25 cellular contexts compared by ENCODE assay signal in genomic region chr12:109893250-109893995, GRCh38. TPM values are rescaled to one million over a fixed set of nuclear protein-coding genes. Genes with fewer than 3 reads are reported as not detected.
A peak's percentile ranks its signal among the peaks of the same experiment; 100 is the strongest.
DNase-seq lines count a peak whose midpoint lies in the region; ATAC-seq, FAIRE-seq and TF ChIP-seq lines count a peak whose summit lies in the region.
"Had no signal": no experiment of that assay in that cellular context is flagged by ENCODE, and none has a peak within 500 bp of the region (broad histone marks: within the 10 kb centered on the region; RNA-seq: fewer than 3 reads in every experiment).

No MANE protein-coding gene starts in this region.

- in situ Hi-C loops in K562 (cut with MboI) = no loop called here

- no peaks in the 10 kb centered on the region for H3K27me3 Mint-ChIP-seq in activated CD8-positive, alpha-beta memory T cell treated with anti-CD3 and anti-CD28 coated beads, Interleukin-2, amount 10 ng/mL, durations not matched to agents 7 days and 5 days
- no peaks in the 10 kb centered on the region for H3K27me3 Mint-ChIP-seq in stimulated activated naive B cell treated with anti-CD40 and anti-IgM and Interleukin-4, amounts not matched to agents 10 μg/mL and 1 μg/mL and 100 μg/mL, for 72 hours
- H3K27me3 Mint-ChIP-seq: T-helper 17 cell had no signal

- H3K27ac ChIP-seq in HL-60 (replicated peaks) (peak overlapping the region; percentile 21; the same call in 1 of the 2 replicates), K562 (ENCODE audit: extremely low read depth, low read depth, low read length) (no peak overlapping the region)
- H3K27ac ChIP-seq: A549, dorsolateral prefrontal cortex, foreskin keratinocyte, PC-9, right atrium auricular region, SJSA1 had no signal

- no peaks in the 10 kb centered on the region for H3K36me3 ChIP-seq in K562 (ENCODE audit: control insufficient read depth, insufficient read depth, low read length)
- H3K36me3 ChIP-seq: right atrium auricular region, SJSA1 had no signal

- H3K4me3 Mint-ChIP-seq in activated CD8-positive, alpha-beta memory T cell treated with anti-CD3 and anti-CD28 coated beads, Interleukin-2, amount 10 ng/mL, durations not matched to agents 7 days and 5 days = no peak overlapping the region
- peak overlapping the region in 1 of 2 donors; percentile 2 for H3K4me3 Mint-ChIP-seq in stimulated activated naive B cell treated with anti-CD40 and anti-IgM and Interleukin-4, amounts not matched to agents 10 μg/mL and 1 μg/mL and 100 μg/mL, for 72 hours
- H3K4me3 Mint-ChIP-seq: T-helper 17 cell had no signal

- TF ChIP-seq CTCF in HL-60 (IDR thresholded peaks at IDR 0.05; ENCODE audit: insufficient read depth, low read length) = no peak
- no peak for TF ChIP-seq CTCF in K562 (IDR thresholded peaks at IDR 0.05 in 2 of 3, conservative IDR thresholded peaks at IDR 0.05 in 1 of 3; ENCODE audit: insufficient read depth in 2 of 3, low read depth in 1 of 3, low read length in 3 of 3)

- no peak overlapping the region for H2AFZ ChIP-seq in K562 (ENCODE audit: low read depth, low read length)
- H2AFZ ChIP-seq: PC-9 had no signal

- no peaks in the 10 kb centered on the region for H3K79me2 ChIP-seq in K562 (ENCODE audit: control insufficient read depth, insufficient read depth, low read length)

- intact Hi-C loops in K562 (cut with micrococcal nuclease) = no loop called here

- BruUV-seq in K562 (replicated peaks; lab: Mats Ljungman, UMichigan) = no TSS peak

- no peaks in the 10 kb centered on the region for H3K36me3 Mint-ChIP-seq in activated CD8-positive, alpha-beta memory T cell treated with anti-CD3 and anti-CD28 coated beads, Interleukin-2, amount 10 ng/mL, durations not matched to agents 7 days and 5 days
- H3K36me3 Mint-ChIP-seq in stimulated activated naive B cell treated with anti-CD40 and anti-IgM and Interleukin-4, amounts not matched to agents 10 μg/mL and 1 μg/mL and 100 μg/mL, for 72 hours = no peaks in the 10 kb centered on the region

- H3K27me3 ChIP-seq in HL-60 (ENCODE audit: insufficient read depth, poor library complexity, severe bottlenecking) (no peaks in the 10 kb centered on the region), K562 (ENCODE audit: control insufficient read depth in 2 of 2, insufficient read depth in 2 of 2, low read length in 2 of 2) (peaks cover 4 to 20% of the 10 kb centered on the region in 2 experiments)
- H3K27me3 ChIP-seq: foreskin keratinocyte, right atrium auricular region, SJSA1 had no signal

- no peaks in the 10 kb centered on the region for H4K20me1 ChIP-seq in K562 (replicated peaks; ENCODE audit: control insufficient read depth, insufficient read depth, low read length)

- H3K9me3 ChIP-seq in K562 (replicated peaks; ENCODE audit: control insufficient read depth, insufficient read depth, low read depth, low read length) = no peaks in the 10 kb centered on the region
- H3K9me3 ChIP-seq: A549, right atrium auricular region, SJSA1 had no signal

- POLR2A ChIA-PET in K562 (lab: Yijun Ruan, JAX) = no interaction called here

- no peak overlapping the region for H3K4me2 ChIP-seq in K562 (ENCODE audit: insufficient read depth, low read length)
- H3K4me2 ChIP-seq: A549, PC-9 had no signal

- TF ChIP-seq POLR2A in K562 (conservative IDR thresholded peaks at IDR 0.05) = no peak

- peaks cover 34% of the 10 kb centered on the region for H3K4me1 Mint-ChIP-seq in activated CD8-positive, alpha-beta memory T cell treated with anti-CD3 and anti-CD28 coated beads, Interleukin-2, amount 10 ng/mL, durations not matched to agents 7 days and 5 days
- H3K4me1 Mint-ChIP-seq in stimulated activated naive B cell treated with anti-CD40 and anti-IgM and Interleukin-4, amounts not matched to agents 10 μg/mL and 1 μg/mL and 100 μg/mL, for 72 hours = peaks cover 27 to 36% of the 10 kb centered on the region in 2 donors

- no peak for DNase-seq in activated CD8-positive, alpha-beta memory T cell treated with anti-CD3 and anti-CD28 coated beads, Interleukin-2, amount 10 ng/mL, durations not matched to agents 7 days and 5 days
- DNase-seq in activated CD8-positive, alpha-beta memory T cell treated with anti-CD3 and anti-CD28 coated beads, Interleukin-2, amount 50 U/mL, for 48 hours = no peak
- DNase-seq in HL-60 (ENCODE audit: low read depth in 1 of 2, low spot score in 1 of 2) = peak in 1 of 2 experiments; percentile 39
- no peak for DNase-seq in K562 (ENCODE audit: extremely low read depth in 1 of 4, low spot score in 3 of 4)
- no peak for DNase-seq in stimulated activated naive B cell treated with anti-CD40 and anti-IgM and Interleukin-4, amounts not matched to agents 10 μg/mL and 1 μg/mL and 100 μg/mL, for 72 hours
- DNase-seq: activated T-cell treated with anti-CD3 and anti-CD28 coated beads for 4 hours; aorta; C1 segment of cervical spinal cord; central memory CD4-positive, alpha-beta T cell; DMS 273 treated with DMSO at 0.1 percent for 48 hours; dorsolateral prefrontal cortex; foreskin keratinocyte; PC-9; stimulated activated CD8-positive, alpha-beta memory T cell treated with anti-CD3 and anti-CD28 coated beads, Interleukin-4, amount 100 ng/mL, for 48 hours; T-helper 17 cell had no signal

- no peaks in the 10 kb centered on the region for H3K9me1 ChIP-seq in K562 (ENCODE audit: control insufficient read depth, insufficient read depth, low read length)

- H3K4me3 ChIP-seq in HL-60 (replicated peaks; ENCODE audit: insufficient read depth, low read length) = no peak overlapping the region
- H3K4me3 ChIP-seq in K562 = no peak overlapping the region
- H3K4me3 ChIP-seq: A549, dorsolateral prefrontal cortex, lung, PC-9, right atrium auricular region, SJSA1 had no signal

- 2% methylated on average over 7 of the region's 7 CpGs for WGBS in K562 (ENCODE audit: insufficient coverage, low coverage, missing lambda C conversion rate)

- no peak overlapping the region for H3K9ac ChIP-seq in K562 (ENCODE audit: insufficient read depth in 1 of 2, low read depth in 2 of 2, low read length in 2 of 2)

- peaks cover 0 to 3% of the 10 kb centered on the region in 2 experiments; a peak in 1 of 5 replicates for H3K4me1 ChIP-seq in K562 (replicated peaks in 1 of 2; ENCODE audit: control insufficient read depth in 2 of 2, insufficient read depth in 2 of 2, low read length in 2 of 2)

- H3K27ac Mint-ChIP-seq in activated CD8-positive, alpha-beta memory T cell treated with anti-CD3 and anti-CD28 coated beads, Interleukin-2, amount 10 ng/mL, durations not matched to agents 7 days and 5 days = peak overlapping the region; percentile 68
- peak overlapping the region; percentile 76 for H3K27ac Mint-ChIP-seq in stimulated activated naive B cell treated with anti-CD40 and anti-IgM and Interleukin-4, amounts not matched to agents 10 μg/mL and 1 μg/mL and 100 μg/mL, for 72 hours

- no peak for ATAC-seq in activated CD8-positive, alpha-beta memory T cell treated with anti-CD3 and anti-CD28 coated beads, Interleukin-2, amount 10 ng/mL, durations not matched to agents 7 days and 5 days
- no peak for ATAC-seq in K562
- peak; percentile 25 to 26 for ATAC-seq in stimulated activated naive B cell treated with anti-CD40 and anti-IgM and Interleukin-4, amounts not matched to agents 10 μg/mL and 1 μg/mL and 100 μg/mL, for 72 hours (replicated peaks)
- ATAC-seq in GM18870 (IDR thresholded peaks at IDR 0.05; ENCODE audit: unreplicated experiment) = no peak
- no peak for ATAC-seq in HG03135 (IDR thresholded peaks at IDR 0.05; ENCODE audit: unreplicated experiment)
- no peak for ATAC-seq in HG03571 (IDR thresholded peaks at IDR 0.05; ENCODE audit: unreplicated experiment)
- ATAC-seq: A549, foreskin keratinocyte, T-helper 17 cell had no signal

- FAIRE-seq in K562 (lab: Jason Lieb, UNC) = no peak
- FAIRE-seq: A549, G401.6, H1, islet of Langerhans had no signal

- H3K9me3 Mint-ChIP-seq in activated CD8-positive, alpha-beta memory T cell treated with anti-CD3 and anti-CD28 coated beads, Interleukin-2, amount 10 ng/mL, durations not matched to agents 7 days and 5 days (ENCODE audit: low read depth) = no peaks in the 10 kb centered on the region
- H3K9me3 Mint-ChIP-seq in stimulated activated naive B cell treated with anti-CD40 and anti-IgM and Interleukin-4, amounts not matched to agents 10 μg/mL and 1 μg/mL and 100 μg/mL, for 72 hours = no peaks in the 10 kb centered on the region

- CTCF ChIA-PET in activated CD8-positive, alpha-beta memory T cell treated with anti-CD3 and anti-CD28 coated beads, Interleukin-2, amount 10 ng/mL, durations not matched to agents 7 days and 5 days (lab: Charles Lee) = interaction anchor here (0.7 to 1.4 kb wide), 5 partner anchors 9 to 120 kb away, joined by 3 to 4 read pairs (median 3); partner anchors contain the start of gene GIT2
- CTCF ChIA-PET in K562 (lab: Yijun Ruan, JAX; ENCODE audit: low intra/inter-chr PET ratio) = no interaction called here

- no peak for TF ChIP-seq EP300 in K562 (IDR thresholded peaks at IDR 0.05; ENCODE audit: low read length)

- no peak for TF ChIP-seq RAD21 in K562 (CRISPR knock-in tag; conservative IDR thresholded peaks at IDR 0.05 in 1 of 2, IDR thresholded peaks at IDR 0.05 in 1 of 2)

RNA-seq across cellular contexts. Expression of gene TCHP, which starts 6.7 kb away (rescaled TPM):
- total RNA-seq in activated CD8-positive, alpha-beta memory T cell treated with anti-CD3 and anti-CD28 coated beads, Interleukin-2, amount 10 ng/mL, durations not matched to agents 7 days and 5 days = 10 to 100 TPM; 38.4 to 40.1 TPM
- 38.1 and 49.8 TPM in 2 replicates for total RNA-seq in K562 (2011; cell fraction: chromatin; rRNA removed; ENCODE audit: low replicate concordance)
- 30.0 and 31.9 TPM in 2 replicates for total RNA-seq in K562 (2011; cell fraction: nucleolus; rRNA removed)
- 33.7 and 35.5 TPM in 2 replicates for total RNA-seq in K562 (2011; cell fraction: nucleoplasm; rRNA removed)
- total RNA-seq in K562 (2014; rRNA removed) = 19.7 and 27.7 TPM in 2 replicates
- total RNA-seq in K562 (2014; rRNA removed; fragmentation: Illumina TruSeq; extraction: Trizol) = 12.0 and 12.8 TPM in 2 replicates
- total RNA-seq in K562 (2015; rRNA removed; fragmentation: Illumina TruSeq; extraction: Trizol) = 19.7 and 22.4 TPM in 2 replicates
- total RNA-seq in K562 (2021) = 18.7 and 20.4 TPM in 2 replicates
- polyA plus RNA-seq in K562 (2011; rRNA removed) = 13.7 and 15.0 TPM in 2 replicates
- 10.1 and 10.3 TPM in 2 replicates for polyA plus RNA-seq in K562 (2011; cell fraction: cytosol; rRNA removed)
- 28.9 and 31.1 TPM in 2 replicates for polyA plus RNA-seq in K562 (2011; cell fraction: nucleus; rRNA removed)
- 25.7 and 29.2 TPM in 2 replicates for polyA plus RNA-seq in K562 (2012)
- 19.4 and 20.2 TPM in 2 replicates for polyA plus RNA-seq in K562 (2014; fragmentation: Illumina TruSeq; extraction: Trizol)
- polyA plus RNA-seq in K562 (2014; fragmentation: Nextera tagmentation; extraction: Ambion mirVana) = 1 to 10 TPM; 3.4 to 4.7 TPM
- polyA plus RNA-seq in K562 (2014; rRNA removed) = 29.6 and 30.4 TPM in 2 replicates
- 8.3 and 10.1 TPM in 2 replicates for polyA minus RNA-seq in K562 (2011; rRNA and poly(A)+ RNA removed)
- 4.8 and 7.6 TPM in 2 replicates for polyA minus RNA-seq in K562 (2011; cell fraction: cytosol; rRNA and poly(A)+ RNA removed)
- polyA minus RNA-seq in K562 (2011; cell fraction: nucleus; rRNA and poly(A)+ RNA removed) = 9.8 and 13.4 TPM in 2 replicates

RNA-seq across cellular contexts. Expression of gene GLTP, which starts 13.1 kb away (rescaled TPM):
- total RNA-seq in activated CD8-positive, alpha-beta memory T cell treated with anti-CD3 and anti-CD28 coated beads, Interleukin-2, amount 10 ng/mL, durations not matched to agents 7 days and 5 days = 10 to 100 TPM; 16.3 to 19.2 TPM
- total RNA-seq in K562 (2011; cell fraction: chromatin; rRNA removed; ENCODE audit: low replicate concordance) = 2.4 and 3.1 TPM in 2 replicates
- 1.8 and 2.0 TPM in 2 replicates for total RNA-seq in K562 (2011; cell fraction: nucleolus; rRNA removed)
- total RNA-seq in K562 (2011; cell fraction: nucleoplasm; rRNA removed) = 2.1 and 2.7 TPM in 2 replicates
- total RNA-seq in K562 (2014; rRNA removed) (6.9 and 10.7 TPM in 2 replicates), K562 (2014; rRNA removed; fragmentation: Illumina TruSeq; extraction: Trizol) (7.2 and 7.8 TPM in 2 replicates), K562 (2015; rRNA removed; fragmentation: Illumina TruSeq; extraction: Trizol) (5.3 and 6.1 TPM in 2 replicates), K562 (2021) (6.0 and 6.6 TPM in 2 replicates)
- polyA plus RNA-seq in K562 (2011; rRNA removed) (4.7 and 4.9 TPM in 2 replicates), K562 (2014; fragmentation: Illumina TruSeq; extraction: Trizol) (7.8 and 8.3 TPM in 2 replicates), K562 (2014; fragmentation: Nextera tagmentation; extraction: Ambion mirVana) (1 to 10 TPM; 4.4 to 5.0 TPM), K562 (2014; rRNA removed) (5.7 and 6.1 TPM in 2 replicates)
- 3.7 and 4.8 TPM in 2 replicates for polyA plus RNA-seq in K562 (2011; cell fraction: cytosol; rRNA removed)
- polyA plus RNA-seq in K562 (2011; cell fraction: nucleus; rRNA removed) = 0.81 and 1.2 TPM in 2 replicates
- polyA plus RNA-seq in K562 (2012) = 7.0 and 9.7 TPM in 2 replicates
- polyA minus RNA-seq in K562 (2011; rRNA and poly(A)+ RNA removed) = 5.7 and 6.3 TPM in 2 replicates
- 6.8 and 13.3 TPM in 2 replicates for polyA minus RNA-seq in K562 (2011; cell fraction: cytosol; rRNA and poly(A)+ RNA removed)
- polyA minus RNA-seq in K562 (2011; cell fraction: nucleus; rRNA and poly(A)+ RNA removed) = 0.67 and 1.00 TPM in 2 replicates

Comparison
In these comparisons a context has a peak if more than half of its experiments do, and no peak if none do; other contexts are left out.
1. ATAC-seq: peak in stimulated activated naive B cell treated with anti-CD40 and anti-IgM and Interleukin-4, amounts not matched to agents 10 μg/mL and 1 μg/mL and 100 μg/mL, for 72 hours (2 of 2); none in activated CD8-positive, alpha-beta memory T cell treated with anti-CD3 and anti-CD28 coated beads, Interleukin-2, amount 10 ng/mL, durations not matched to agents 7 days and 5 days (single experiment), K562 (single experiment), GM18870 (single experiment), HG03135 (single experiment) and HG03571 (single experiment).